1 cellular context compared by ENCODE assay signal in the genomic region with DNA sequence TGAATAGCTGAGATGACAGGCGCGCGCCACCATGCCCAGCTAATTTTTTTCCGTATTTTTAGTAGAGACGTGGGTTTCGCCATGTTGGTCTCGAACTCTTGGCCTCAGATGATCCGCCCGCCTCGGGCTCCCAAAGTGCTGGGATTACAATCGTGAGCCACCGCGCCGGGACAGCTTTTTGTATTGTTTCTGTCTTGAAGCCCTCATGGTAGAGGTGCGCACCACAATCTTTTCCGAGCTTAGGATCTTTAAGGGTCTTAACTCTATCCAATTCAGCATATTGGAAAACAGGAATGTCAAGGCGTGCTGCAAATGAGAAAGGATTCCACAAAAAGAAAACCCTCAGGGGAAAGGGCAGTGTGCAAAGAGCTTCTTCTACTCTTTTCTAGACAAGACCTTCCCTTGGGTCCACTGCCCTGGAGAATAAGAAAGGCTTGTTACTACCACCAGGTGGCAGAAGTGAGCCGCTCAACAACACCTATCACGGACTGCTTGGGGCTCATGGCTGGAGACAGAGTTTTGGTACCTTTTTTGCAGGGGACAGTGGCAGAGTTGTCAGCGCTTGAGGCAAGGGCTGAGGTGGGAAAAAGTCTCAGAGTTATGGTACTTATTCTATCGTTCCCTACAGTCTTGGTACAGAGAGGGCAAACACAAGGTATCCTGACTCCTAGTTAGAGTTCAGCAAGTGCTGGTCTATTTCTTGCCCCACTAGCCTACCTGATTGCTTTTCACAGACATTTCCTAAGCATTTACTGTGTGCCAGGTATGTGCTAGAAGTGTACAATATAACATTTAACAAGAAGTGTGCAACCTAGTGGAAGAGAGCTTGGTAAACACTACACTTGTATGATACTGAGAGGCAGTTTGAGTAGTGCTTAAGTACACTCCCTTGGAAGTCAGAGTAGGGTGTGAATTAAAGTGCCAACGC.
TF ChIP-seq lines count a peak whose summit lies in the region.

No MANE protein-coding gene starts in this region.

TF ChIP-seq in K562, 482 proteins besides CTCF, POLR2A, EP300 and RAD21 (continued from another document):
- TF ChIP-seq, protein P1, sequence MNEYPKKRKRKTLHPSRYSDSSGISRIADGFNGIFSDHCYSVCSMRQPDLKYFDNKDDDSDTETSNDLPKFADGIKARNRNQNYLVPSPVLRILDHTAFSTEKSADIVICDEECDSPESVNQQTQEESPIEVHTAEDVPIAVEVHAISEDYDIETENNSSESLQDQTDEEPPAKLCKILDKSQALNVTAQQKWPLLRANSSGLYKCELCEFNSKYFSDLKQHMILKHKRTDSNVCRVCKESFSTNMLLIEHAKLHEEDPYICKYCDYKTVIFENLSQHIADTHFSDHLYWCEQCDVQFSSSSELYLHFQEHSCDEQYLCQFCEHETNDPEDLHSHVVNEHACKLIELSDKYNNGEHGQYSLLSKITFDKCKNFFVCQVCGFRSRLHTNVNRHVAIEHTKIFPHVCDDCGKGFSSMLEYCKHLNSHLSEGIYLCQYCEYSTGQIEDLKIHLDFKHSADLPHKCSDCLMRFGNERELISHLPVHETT (CRISPR knock-in tag; conservative IDR thresholded peaks at IDR 0.05 in 1 of 2, IDR thresholded peaks at IDR 0.05 in 1 of 2) = 0 out of 4 replicates have a peak, but pooled peaks of 1 of the 2 experiments have one; percentile 27
- TF ChIP-seq HDGF (IDR thresholded peaks at IDR 0.05) (0 out of 2 replicates have a peak, but pooled peaks have one; percentile 51), SMAD3 (CRISPR knock-in tag; conservative IDR thresholded peaks at IDR 0.05) (no peak), L3MBTL2 (IDR thresholded peaks at IDR 0.05) (peak; percentile 75), ARID2 (IDR thresholded peaks at IDR 0.05) (peak; percentile 94), E2F3 (CRISPR knock-in tag; IDR thresholded peaks at IDR 0.05) (0 out of 2 replicates have a peak, but pooled peaks have one; percentile 37), ARNT (IDR thresholded peaks at IDR 0.05) (peak in 1 of 2 experiments; percentile 63; a peak in 1 of 4 replicates), MCM5 (IDR thresholded peaks at IDR 0.05; ENCODE audit: low read depth) (no peak), BRF1 (IDR thresholded peaks at IDR 0.05; ENCODE audit: borderline replicate concordance, extremely low read depth, insufficient read length) (no peak), GATAD2A (IDR thresholded peaks at IDR 0.05) (0 out of 2 replicates have a peak, but pooled peaks have one; percentile 2)
- TF ChIP-seq, protein P2, sequence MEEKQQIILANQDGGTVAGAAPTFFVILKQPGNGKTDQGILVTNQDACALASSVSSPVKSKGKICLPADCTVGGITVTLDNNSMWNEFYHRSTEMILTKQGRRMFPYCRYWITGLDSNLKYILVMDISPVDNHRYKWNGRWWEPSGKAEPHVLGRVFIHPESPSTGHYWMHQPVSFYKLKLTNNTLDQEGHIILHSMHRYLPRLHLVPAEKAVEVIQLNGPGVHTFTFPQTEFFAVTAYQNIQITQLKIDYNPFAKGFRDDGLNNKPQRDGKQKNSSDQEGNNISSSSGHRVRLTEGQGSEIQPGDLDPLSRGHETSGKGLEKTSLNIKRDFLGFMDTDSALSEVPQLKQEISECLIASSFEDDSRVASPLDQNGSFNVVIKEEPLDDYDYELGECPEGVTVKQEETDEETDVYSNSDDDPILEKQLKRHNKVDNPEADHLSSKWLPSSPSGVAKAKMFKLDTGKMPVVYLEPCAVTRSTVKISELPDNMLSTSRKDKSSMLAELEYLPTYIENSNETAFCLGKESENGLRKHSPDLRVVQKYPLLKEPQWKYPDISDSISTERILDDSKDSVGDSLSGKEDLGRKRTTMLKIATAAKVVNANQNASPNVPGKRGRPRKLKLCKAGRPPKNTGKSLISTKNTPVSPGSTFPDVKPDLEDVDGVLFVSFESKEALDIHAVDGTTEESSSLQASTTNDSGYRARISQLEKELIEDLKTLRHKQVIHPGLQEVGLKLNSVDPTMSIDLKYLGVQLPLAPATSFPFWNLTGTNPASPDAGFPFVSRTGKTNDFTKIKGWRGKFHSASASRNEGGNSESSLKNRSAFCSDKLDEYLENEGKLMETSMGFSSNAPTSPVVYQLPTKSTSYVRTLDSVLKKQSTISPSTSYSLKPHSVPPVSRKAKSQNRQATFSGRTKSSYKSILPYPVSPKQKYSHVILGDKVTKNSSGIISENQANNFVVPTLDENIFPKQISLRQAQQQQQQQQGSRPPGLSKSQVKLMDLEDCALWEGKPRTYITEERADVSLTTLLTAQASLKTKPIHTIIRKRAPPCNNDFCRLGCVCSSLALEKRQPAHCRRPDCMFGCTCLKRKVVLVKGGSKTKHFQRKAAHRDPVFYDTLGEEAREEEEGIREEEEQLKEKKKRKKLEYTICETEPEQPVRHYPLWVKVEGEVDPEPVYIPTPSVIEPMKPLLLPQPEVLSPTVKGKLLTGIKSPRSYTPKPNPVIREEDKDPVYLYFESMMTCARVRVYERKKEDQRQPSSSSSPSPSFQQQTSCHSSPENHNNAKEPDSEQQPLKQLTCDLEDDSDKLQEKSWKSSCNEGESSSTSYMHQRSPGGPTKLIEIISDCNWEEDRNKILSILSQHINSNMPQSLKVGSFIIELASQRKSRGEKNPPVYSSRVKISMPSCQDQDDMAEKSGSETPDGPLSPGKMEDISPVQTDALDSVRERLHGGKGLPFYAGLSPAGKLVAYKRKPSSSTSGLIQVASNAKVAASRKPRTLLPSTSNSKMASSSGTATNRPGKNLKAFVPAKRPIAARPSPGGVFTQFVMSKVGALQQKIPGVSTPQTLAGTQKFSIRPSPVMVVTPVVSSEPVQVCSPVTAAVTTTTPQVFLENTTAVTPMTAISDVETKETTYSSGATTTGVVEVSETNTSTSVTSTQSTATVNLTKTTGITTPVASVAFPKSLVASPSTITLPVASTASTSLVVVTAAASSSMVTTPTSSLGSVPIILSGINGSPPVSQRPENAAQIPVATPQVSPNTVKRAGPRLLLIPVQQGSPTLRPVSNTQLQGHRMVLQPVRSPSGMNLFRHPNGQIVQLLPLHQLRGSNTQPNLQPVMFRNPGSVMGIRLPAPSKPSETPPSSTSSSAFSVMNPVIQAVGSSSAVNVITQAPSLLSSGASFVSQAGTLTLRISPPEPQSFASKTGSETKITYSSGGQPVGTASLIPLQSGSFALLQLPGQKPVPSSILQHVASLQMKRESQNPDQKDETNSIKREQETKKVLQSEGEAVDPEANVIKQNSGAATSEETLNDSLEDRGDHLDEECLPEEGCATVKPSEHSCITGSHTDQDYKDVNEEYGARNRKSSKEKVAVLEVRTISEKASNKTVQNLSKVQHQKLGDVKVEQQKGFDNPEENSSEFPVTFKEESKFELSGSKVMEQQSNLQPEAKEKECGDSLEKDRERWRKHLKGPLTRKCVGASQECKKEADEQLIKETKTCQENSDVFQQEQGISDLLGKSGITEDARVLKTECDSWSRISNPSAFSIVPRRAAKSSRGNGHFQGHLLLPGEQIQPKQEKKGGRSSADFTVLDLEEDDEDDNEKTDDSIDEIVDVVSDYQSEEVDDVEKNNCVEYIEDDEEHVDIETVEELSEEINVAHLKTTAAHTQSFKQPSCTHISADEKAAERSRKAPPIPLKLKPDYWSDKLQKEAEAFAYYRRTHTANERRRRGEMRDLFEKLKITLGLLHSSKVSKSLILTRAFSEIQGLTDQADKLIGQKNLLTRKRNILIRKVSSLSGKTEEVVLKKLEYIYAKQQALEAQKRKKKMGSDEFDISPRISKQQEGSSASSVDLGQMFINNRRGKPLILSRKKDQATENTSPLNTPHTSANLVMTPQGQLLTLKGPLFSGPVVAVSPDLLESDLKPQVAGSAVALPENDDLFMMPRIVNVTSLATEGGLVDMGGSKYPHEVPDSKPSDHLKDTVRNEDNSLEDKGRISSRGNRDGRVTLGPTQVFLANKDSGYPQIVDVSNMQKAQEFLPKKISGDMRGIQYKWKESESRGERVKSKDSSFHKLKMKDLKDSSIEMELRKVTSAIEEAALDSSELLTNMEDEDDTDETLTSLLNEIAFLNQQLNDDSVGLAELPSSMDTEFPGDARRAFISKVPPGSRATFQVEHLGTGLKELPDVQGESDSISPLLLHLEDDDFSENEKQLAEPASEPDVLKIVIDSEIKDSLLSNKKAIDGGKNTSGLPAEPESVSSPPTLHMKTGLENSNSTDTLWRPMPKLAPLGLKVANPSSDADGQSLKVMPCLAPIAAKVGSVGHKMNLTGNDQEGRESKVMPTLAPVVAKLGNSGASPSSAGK (IDR thresholded peaks at IDR 0.05) = 0 out of 2 replicates have a peak, but pooled peaks have one; percentile 28
- TF ChIP-seq, protein P3, sequence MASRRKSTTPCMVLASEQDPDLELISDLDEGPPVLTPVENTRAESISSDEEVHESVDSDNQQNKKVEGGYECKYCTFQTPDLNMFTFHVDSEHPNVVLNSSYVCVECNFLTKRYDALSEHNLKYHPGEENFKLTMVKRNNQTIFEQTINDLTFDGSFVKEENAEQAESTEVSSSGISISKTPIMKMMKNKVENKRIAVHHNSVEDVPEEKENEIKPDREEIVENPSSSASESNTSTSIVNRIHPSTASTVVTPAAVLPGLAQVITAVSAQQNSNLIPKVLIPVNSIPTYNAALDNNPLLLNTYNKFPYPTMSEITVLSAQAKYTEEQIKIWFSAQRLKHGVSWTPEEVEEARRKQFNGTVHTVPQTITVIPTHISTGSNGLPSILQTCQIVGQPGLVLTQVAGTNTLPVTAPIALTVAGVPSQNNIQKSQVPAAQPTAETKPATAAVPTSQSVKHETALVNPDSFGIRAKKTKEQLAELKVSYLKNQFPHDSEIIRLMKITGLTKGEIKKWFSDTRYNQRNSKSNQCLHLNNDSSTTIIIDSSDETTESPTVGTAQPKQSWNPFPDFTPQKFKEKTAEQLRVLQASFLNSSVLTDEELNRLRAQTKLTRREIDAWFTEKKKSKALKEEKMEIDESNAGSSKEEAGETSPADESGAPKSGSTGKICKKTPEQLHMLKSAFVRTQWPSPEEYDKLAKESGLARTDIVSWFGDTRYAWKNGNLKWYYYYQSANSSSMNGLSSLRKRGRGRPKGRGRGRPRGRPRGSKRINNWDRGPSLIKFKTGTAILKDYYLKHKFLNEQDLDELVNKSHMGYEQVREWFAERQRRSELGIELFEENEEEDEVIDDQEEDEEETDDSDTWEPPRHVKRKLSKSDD (conservative IDR thresholded peaks at IDR 0.05; ENCODE audit: low read length) = 0 out of 2 replicates have a peak, but pooled peaks have one; percentile 44
